Comparison of ENCODE assay signal across 1 cellular context in the genomic region with DNA sequence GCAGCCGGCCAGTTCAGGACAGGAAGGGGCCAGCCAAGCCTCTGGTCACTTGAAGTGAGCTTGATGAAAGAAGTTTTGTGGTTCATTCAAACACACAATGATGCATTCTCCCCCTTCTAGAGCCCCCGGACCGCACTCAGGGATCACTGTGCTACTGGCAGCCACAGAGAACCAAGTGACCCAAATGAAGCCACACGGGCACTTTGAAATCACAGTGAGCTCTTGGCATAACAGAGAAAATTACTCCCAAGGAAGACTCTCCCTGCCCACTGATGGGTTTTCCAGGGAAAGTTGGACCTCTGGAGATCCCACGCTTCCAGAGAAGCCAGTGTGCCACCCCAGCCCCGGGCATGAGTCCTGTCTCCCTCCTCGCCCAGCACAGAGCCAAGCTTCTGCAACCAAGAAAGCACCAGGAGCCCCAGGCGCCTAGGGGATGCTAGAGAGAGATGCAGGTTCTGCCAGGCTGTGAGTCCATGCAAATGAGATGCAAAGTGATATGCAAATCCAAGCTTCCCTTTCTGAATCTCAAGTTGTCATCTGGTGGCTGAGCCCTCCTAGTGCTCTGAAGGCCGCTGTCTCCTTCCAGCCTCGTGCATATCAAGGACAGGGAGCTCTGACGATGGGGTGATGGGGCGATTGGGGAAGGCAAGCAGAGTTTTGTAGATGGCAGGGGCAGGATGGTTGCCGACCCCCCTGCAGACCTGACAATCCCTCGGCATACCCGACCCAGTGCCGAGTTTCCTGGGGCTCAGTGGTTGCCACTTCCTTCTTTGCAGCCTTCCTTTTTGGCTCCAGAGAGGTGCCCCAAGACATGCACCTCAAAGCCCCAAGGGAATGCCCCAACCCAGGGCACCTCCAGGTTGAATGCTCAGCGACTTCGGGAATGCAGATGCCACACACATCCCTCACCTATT.
TF ChIP-seq lines count a peak whose summit lies in the region.

No MANE protein-coding gene starts in this region.

TF ChIP-seq in K562, 482 proteins besides CTCF, POLR2A, EP300 and RAD21 (continued from another document):
- TF ChIP-seq, protein P1, sequence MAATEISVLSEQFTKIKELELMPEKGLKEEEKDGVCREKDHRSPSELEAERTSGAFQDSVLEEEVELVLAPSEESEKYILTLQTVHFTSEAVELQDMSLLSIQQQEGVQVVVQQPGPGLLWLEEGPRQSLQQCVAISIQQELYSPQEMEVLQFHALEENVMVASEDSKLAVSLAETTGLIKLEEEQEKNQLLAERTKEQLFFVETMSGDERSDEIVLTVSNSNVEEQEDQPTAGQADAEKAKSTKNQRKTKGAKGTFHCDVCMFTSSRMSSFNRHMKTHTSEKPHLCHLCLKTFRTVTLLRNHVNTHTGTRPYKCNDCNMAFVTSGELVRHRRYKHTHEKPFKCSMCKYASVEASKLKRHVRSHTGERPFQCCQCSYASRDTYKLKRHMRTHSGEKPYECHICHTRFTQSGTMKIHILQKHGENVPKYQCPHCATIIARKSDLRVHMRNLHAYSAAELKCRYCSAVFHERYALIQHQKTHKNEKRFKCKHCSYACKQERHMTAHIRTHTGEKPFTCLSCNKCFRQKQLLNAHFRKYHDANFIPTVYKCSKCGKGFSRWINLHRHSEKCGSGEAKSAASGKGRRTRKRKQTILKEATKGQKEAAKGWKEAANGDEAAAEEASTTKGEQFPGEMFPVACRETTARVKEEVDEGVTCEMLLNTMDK (IDR thresholded peaks at IDR 0.05; ENCODE audit: borderline replicate concordance, insufficient read depth, low read depth, low read length, poor library complexity, severe bottlenecking), result no peak
- TF ChIP-seq MYNN (IDR thresholded peaks at IDR 0.05) (no peak), MYNN (CRISPR knock-in tag; IDR thresholded peaks at IDR 0.05) (no peak), SREBF1 (IDR thresholded peaks at IDR 0.05; ENCODE audit: borderline replicate concordance, low read depth, low read length) (no peak), HMG20B (CRISPR knock-in tag; IDR thresholded peaks at IDR 0.05) (no peak), CHD2 (IDR thresholded peaks at IDR 0.05; ENCODE audit: low read depth, low read length) (no peak), NFE2L1 (tag; IDR thresholded peaks at IDR 0.05; ENCODE audit: borderline replicate concordance, low read depth) (no peak), TEAD1 (CRISPR knock-in tag; IDR thresholded peaks at IDR 0.05) (no peak), MCM2 (IDR thresholded peaks at IDR 0.05; ENCODE audit: low read depth) (no peak), CAMTA2 (CRISPR knock-in tag; conservative IDR thresholded peaks at IDR 0.05) (no peak)
- TF ChIP-seq, protein P2, sequence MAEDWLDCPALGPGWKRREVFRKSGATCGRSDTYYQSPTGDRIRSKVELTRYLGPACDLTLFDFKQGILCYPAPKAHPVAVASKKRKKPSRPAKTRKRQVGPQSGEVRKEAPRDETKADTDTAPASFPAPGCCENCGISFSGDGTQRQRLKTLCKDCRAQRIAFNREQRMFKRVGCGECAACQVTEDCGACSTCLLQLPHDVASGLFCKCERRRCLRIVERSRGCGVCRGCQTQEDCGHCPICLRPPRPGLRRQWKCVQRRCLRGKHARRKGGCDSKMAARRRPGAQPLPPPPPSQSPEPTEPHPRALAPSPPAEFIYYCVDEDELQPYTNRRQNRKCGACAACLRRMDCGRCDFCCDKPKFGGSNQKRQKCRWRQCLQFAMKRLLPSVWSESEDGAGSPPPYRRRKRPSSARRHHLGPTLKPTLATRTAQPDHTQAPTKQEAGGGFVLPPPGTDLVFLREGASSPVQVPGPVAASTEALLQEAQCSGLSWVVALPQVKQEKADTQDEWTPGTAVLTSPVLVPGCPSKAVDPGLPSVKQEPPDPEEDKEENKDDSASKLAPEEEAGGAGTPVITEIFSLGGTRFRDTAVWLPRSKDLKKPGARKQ (CRISPR knock-in tag; IDR thresholded peaks at IDR 0.05), result no peak
- TF ChIP-seq, protein P3, sequence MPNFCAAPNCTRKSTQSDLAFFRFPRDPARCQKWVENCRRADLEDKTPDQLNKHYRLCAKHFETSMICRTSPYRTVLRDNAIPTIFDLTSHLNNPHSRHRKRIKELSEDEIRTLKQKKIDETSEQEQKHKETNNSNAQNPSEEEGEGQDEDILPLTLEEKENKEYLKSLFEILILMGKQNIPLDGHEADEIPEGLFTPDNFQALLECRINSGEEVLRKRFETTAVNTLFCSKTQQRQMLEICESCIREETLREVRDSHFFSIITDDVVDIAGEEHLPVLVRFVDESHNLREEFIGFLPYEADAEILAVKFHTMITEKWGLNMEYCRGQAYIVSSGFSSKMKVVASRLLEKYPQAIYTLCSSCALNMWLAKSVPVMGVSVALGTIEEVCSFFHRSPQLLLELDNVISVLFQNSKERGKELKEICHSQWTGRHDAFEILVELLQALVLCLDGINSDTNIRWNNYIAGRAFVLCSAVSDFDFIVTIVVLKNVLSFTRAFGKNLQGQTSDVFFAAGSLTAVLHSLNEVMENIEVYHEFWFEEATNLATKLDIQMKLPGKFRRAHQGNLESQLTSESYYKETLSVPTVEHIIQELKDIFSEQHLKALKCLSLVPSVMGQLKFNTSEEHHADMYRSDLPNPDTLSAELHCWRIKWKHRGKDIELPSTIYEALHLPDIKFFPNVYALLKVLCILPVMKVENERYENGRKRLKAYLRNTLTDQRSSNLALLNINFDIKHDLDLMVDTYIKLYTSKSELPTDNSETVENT (CRISPR knock-in tag; IDR thresholded peaks at IDR 0.05), result no peak
TF ChIP-seq in K562: peak in this region for 0.
